9 cellular contexts compared by ENCODE assay signal in genomic region chr7:66557214-66558200, GRCh38.
DNase-seq lines count a peak whose midpoint lies in the region; ATAC-seq and TF ChIP-seq lines count a peak whose summit lies in the region.
"Had no signal": no experiment of that assay in that cellular context is flagged by ENCODE, and none has a peak within 500 bp of the region (broad histone marks: within the 10 kb centered on the region; RNA-seq: fewer than 3 reads in every experiment).

No MANE protein-coding gene starts in this region.

- H3K4me3 ChIP-seq in OCI-LY3 (ENCODE audit: low read length), result no peak overlapping the region

- H3K4me3 Mint-ChIP-seq in activated T-cell treated with anti-CD3 and anti-CD28 coated beads, Interleukin-2, amount 50 U/mL, for 4 hours, result no peak overlapping the region
- no peak overlapping the region for H3K4me3 Mint-ChIP-seq in nephron
- H3K4me3 Mint-ChIP-seq: activated naive CD4-positive, alpha-beta T cell treated with anti-CD3 and anti-CD28 coated beads, Interleukin-2, amount 50 U/mL, for 24 hours had no signal

- H3K4me1 ChIP-seq in OCI-LY3 (ENCODE audit: low read length), result no peaks in the 10 kb centered on the region

- no peak overlapping the region for H3K27ac ChIP-seq in OCI-LY3 (ENCODE audit: low read length)

- no peak overlapping the region for H3K27ac Mint-ChIP-seq in nephron
- H3K27ac Mint-ChIP-seq: activated naive CD4-positive, alpha-beta T cell treated with anti-CD3 and anti-CD28 coated beads, Interleukin-2, amount 50 U/mL, for 24 hours had no signal

- no peak overlapping the region for H2AFZ ChIP-seq in OCI-LY3 (ENCODE audit: low read depth, low read length)

- H3K36me3 ChIP-seq in OCI-LY3 (replicated peaks; ENCODE audit: low read depth, low read length), result no peaks in the 10 kb centered on the region

- H3K9me3 Mint-ChIP-seq in activated T-cell treated with anti-CD3 and anti-CD28 coated beads, Interleukin-2, amount 50 U/mL, for 4 hours, result no peaks in the 10 kb centered on the region
- H3K9me3 Mint-ChIP-seq in nephron, result no peaks in the 10 kb centered on the region
- H3K9me3 Mint-ChIP-seq: activated naive CD4-positive, alpha-beta T cell treated with anti-CD3 and anti-CD28 coated beads, Interleukin-2, amount 50 U/mL, for 24 hours had no signal

- H4K20me1 ChIP-seq in OCI-LY3 (ENCODE audit: insufficient read depth, low read length), result 0 out of 2 replicates have a peak, but pooled peaks cover 5% of the 10 kb centered on the region

- TF ChIP-seq CTCF in OCI-LY3 (IDR thresholded peaks at IDR 0.05; ENCODE audit: low read depth, low read length) (peak; percentile 85), nephron (IDR thresholded peaks at IDR 0.05; ENCODE audit: unreplicated experiment in 3 of 3) (peak; percentile 84 to 93 (median 87))

- DNase-seq in EH (ENCODE audit: low read depth) (peak; percentile 54), fibroblast of gingiva (ENCODE audit: low read depth) (peak; percentile 32), GDM1 (lab: John Stamatoyannopoulos, UW) (no peak)
- peak; percentile 74 for DNase-seq in activated T-cell treated with anti-CD3 and anti-CD28 coated beads, Interleukin-2, amount 50 U/mL, for 4 hours
- DNase-seq in stimulated activated naive CD4-positive, alpha-beta T cell treated with Interleukin-2 at 50 U/mL for 16 hours (lab: John Stamatoyannopoulos, UW), result peak; percentile 52

- no peaks in the 10 kb centered on the region for H3K9me3 ChIP-seq in OCI-LY3 (ENCODE audit: insufficient read depth, low read length)

- H3K79me2 ChIP-seq in OCI-LY3 (ENCODE audit: low read length), result peaks cover 5% of the 10 kb centered on the region; the same call in 1 of the 2 replicates

- H3K4me2 ChIP-seq in OCI-LY3 (ENCODE audit: low read length), result no peak overlapping the region

- H3K4me1 Mint-ChIP-seq in activated T-cell treated with anti-CD3 and anti-CD28 coated beads, Interleukin-2, amount 50 U/mL, for 4 hours (ENCODE audit: low read depth), result peaks cover 2% of the 10 kb centered on the region
- no peaks in the 10 kb centered on the region for H3K4me1 Mint-ChIP-seq in nephron

- no peak overlapping the region for H3K9ac ChIP-seq in OCI-LY3 (ENCODE audit: low read length)

- H3K27me3 Mint-ChIP-seq in activated T-cell treated with anti-CD3 and anti-CD28 coated beads, Interleukin-2, amount 50 U/mL, for 4 hours (ENCODE audit: low read depth), result no peaks in the 10 kb centered on the region
- no peaks in the 10 kb centered on the region for H3K27me3 Mint-ChIP-seq in nephron (ENCODE audit: low read depth)
- H3K27me3 Mint-ChIP-seq: activated naive CD4-positive, alpha-beta T cell treated with anti-CD3 and anti-CD28 coated beads, Interleukin-2, amount 50 U/mL, for 24 hours had no signal

- H3K27me3 ChIP-seq in OCI-LY3 (ENCODE audit: low read depth, low read length), result no peaks in the 10 kb centered on the region

- ATAC-seq in HG02642 (IDR thresholded peaks at IDR 0.05; ENCODE audit: poor library complexity, unreplicated experiment), result peak; percentile 79
- ATAC-seq in activated T-cell treated with anti-CD3 and anti-CD28 coated beads, Interleukin-2, amount 50 U/mL, for 4 hours, result peak; percentile 74 to 90

- peaks cover 9% of the 10 kb centered on the region for H3K36me3 Mint-ChIP-seq in activated T-cell treated with anti-CD3 and anti-CD28 coated beads, Interleukin-2, amount 50 U/mL, for 4 hours (ENCODE audit: insufficient read depth)
- peaks cover 22% of the 10 kb centered on the region for H3K36me3 Mint-ChIP-seq in nephron (ENCODE audit: low read depth)
